In genomic region chr7:1068656-1069055, GRCh38 we compare ENCODE assay signal across 15 cellular contexts. TPM values are rescaled to one million over a fixed set of nuclear protein-coding genes. Genes with fewer than 3 reads are reported as not detected.
DNase-seq lines count a peak whose midpoint lies in the region; ATAC-seq, FAIRE-seq and TF ChIP-seq lines count a peak whose summit lies in the region.
"Had no signal": no experiment of that assay in that cellular context is flagged by ENCODE, and none has a peak within 500 bp of the region (broad histone marks: within the 10 kb centered on the region; RNA-seq: fewer than 3 reads in every experiment).

No MANE protein-coding gene starts in this region.

- H3K9ac ChIP-seq in HepG2 (ENCODE audit: insufficient read depth, low read depth, low read length) (no peak overlapping the region), SK-N-SH (no peak overlapping the region)

- no peaks in the 10 kb centered on the region for H3K27me3 ChIP-seq in HepG2 (ENCODE audit: control insufficient read depth in 1 of 2, insufficient read depth in 2 of 2, low read length in 2 of 2)
- no peaks in the 10 kb centered on the region for H3K27me3 ChIP-seq in right lobe of liver
- no peaks in the 10 kb centered on the region for H3K27me3 ChIP-seq in hepatocyte
- H3K27me3 ChIP-seq in SK-N-SH (ENCODE audit: insufficient read depth) = no peaks in the 10 kb centered on the region
- H3K27me3 ChIP-seq in adrenal gland = no peaks in the 10 kb centered on the region

- CTCF ChIA-PET in HepG2 (lab: Yijun Ruan, JAX; ENCODE audit: low intra/inter-chr PET ratio, low total read pairs) (interaction anchor here (1.5 kb wide), 1 partner anchor 75 kb away, joined by 4 read pairs; no protein-coding TSS in a partner anchor), SK-N-SH (lab: Yijun Ruan, JAX) (interaction anchor here (0.9 to 5.9 kb wide), 4 partner anchors 18 to 160 kb away, joined by 3 to 168 read pairs (median 14); partner anchors contain the start of gene GPR146)

- H3K36me3 Mint-ChIP-seq in progenitor cell of endocrine pancreas (ENCODE audit: insufficient read depth) = peaks cover 3% of the 10 kb centered on the region
- H3K36me3 Mint-ChIP-seq in T-helper 2 cell treated with Interferon-gamma antibody and Interleukin-4, amounts not matched to agents 5 μg/mL and 100 μg/mL, for 36 hours (ENCODE audit: low read depth) = no peaks in the 10 kb centered on the region
- H3K36me3 Mint-ChIP-seq: CD14-positive monocyte; CD8-positive, alpha-beta T cell had no signal

- peaks cover 8% of the 10 kb centered on the region for H3F3A ChIP-seq in SK-N-SH (replicated peaks; ENCODE audit: insufficient read depth)

- no peaks in the 10 kb centered on the region for H3K27me3 Mint-ChIP-seq in progenitor cell of endocrine pancreas
- H3K27me3 Mint-ChIP-seq in T-helper 2 cell treated with Interferon-gamma antibody and Interleukin-4, amounts not matched to agents 5 μg/mL and 100 μg/mL, for 36 hours (ENCODE audit: low read depth) = no peaks in the 10 kb centered on the region

- no peak overlapping the region for H2AFZ ChIP-seq in HepG2 (ENCODE audit: low read length)
- no peak overlapping the region for H2AFZ ChIP-seq in hepatocyte
- H2AFZ ChIP-seq in SK-N-SH (ENCODE audit: low read depth) = no peak overlapping the region

- TF ChIP-seq POLR2A in HepG2 (IDR thresholded peaks at IDR 0.05; ENCODE audit: insufficient read depth in 1 of 2, low read depth in 2 of 2, low read length in 2 of 2) (no peak), right lobe of liver (IDR thresholded peaks at IDR 0.05) (no peak), adrenal gland (IDR thresholded peaks at IDR 0.05) (no peak)

- TF ChIP-seq RAD21 in HepG2 (CRISPR knock-in tag; IDR thresholded peaks at IDR 0.05) = no peak
- TF ChIP-seq RAD21 in SK-N-SH (IDR thresholded peaks at IDR 0.05; ENCODE audit: low read length) = no peak

- H3K4me3 ChIP-seq in HepG2 (replicated peaks in 1 of 3; ENCODE audit: insufficient read depth in 1 of 3, low read depth in 2 of 3, low read length in 3 of 3) (no peak overlapping the region), right lobe of liver (no peak overlapping the region), hepatocyte (no peak overlapping the region), SK-N-SH (ENCODE audit: low read depth in 2 of 2, low read length in 1 of 2) (no peak overlapping the region), adrenal gland (no peak overlapping the region)

- in situ Hi-C loops in HepG2 (cut with HindIII; ENCODE audit: extremely low pct_ligation_motif_present, low pct_unique_long_range_greater_than_20kb) = loop anchor here (5.0 kb wide), 1 partner anchor 76 kb away; no protein-coding TSS in a partner anchor

- H3K4me1 ChIP-seq in HepG2 (ENCODE audit: insufficient read depth, low read length) (peaks cover 34% of the 10 kb centered on the region), right lobe of liver (peaks cover 0 to 6% (median 0%) of the 10 kb centered on the region in 4 donors), hepatocyte (ENCODE audit: insufficient read depth) (peaks cover 10% of the 10 kb centered on the region), SK-N-SH (ENCODE audit: control insufficient read depth in 1 of 2, insufficient read depth in 2 of 2, low read depth in 1 of 2, low read length in 1 of 2) (peaks cover 0 to 9% of the 10 kb centered on the region in 2 experiments; a peak in 1 of 4 replicates), adrenal gland (replicated peaks in 1 of 2) (peaks cover 4 to 5% of the 10 kb centered on the region in 2 donors)

- peak; percentile 39 for FAIRE-seq in HepG2 (lab: Jason Lieb, UNC)

- intact Hi-C loops in HepG2 (cut with micrococcal nuclease; ENCODE audit: unreplicated experiment) = no loop called here
- intact Hi-C loops in right lobe of liver (cut with DNase I) = no loop called here
- intact Hi-C loops in adrenal gland (cut with DNase I) = loop anchor here in 1 of 2 donors (5.0 kb wide), 1 partner anchor 161 kb away; no protein-coding TSS in a partner anchor

- POLR2A ChIA-PET in HepG2 (lab: Yijun Ruan, JAX) (interaction anchor here (0.9 to 1.2 kb wide), 5 partner anchors 24 to 91 kb away, joined by 3 to 8 read pairs (median 3); no protein-coding TSS in a partner anchor), SK-N-SH (lab: Yijun Ruan, JAX) (no interaction called here)

- no peak for ATAC-seq in HepG2
- ATAC-seq in right lobe of liver = no peak
- ATAC-seq: CD8-positive, alpha-beta T cell had no signal

- no peak overlapping the region for H3K4me3 Mint-ChIP-seq in progenitor cell of endocrine pancreas (ENCODE audit: low read depth)
- no peak overlapping the region for H3K4me3 Mint-ChIP-seq in T-helper 2 cell treated with Interferon-gamma antibody and Interleukin-4, amounts not matched to agents 5 μg/mL and 100 μg/mL, for 36 hours
- H3K4me3 Mint-ChIP-seq: CD14-positive monocyte; CD8-positive, alpha-beta T cell had no signal

- TF ChIP-seq CTCF in HepG2 (CRISPR knock-in tag; IDR thresholded peaks at IDR 0.05) (no peak), right lobe of liver (IDR thresholded peaks at IDR 0.05) (no peak), hepatocyte (IDR thresholded peaks at IDR 0.05; ENCODE audit: poor library complexity) (no peak), progenitor cell of endocrine pancreas (IDR thresholded peaks at IDR 0.05; ENCODE audit: unreplicated experiment) (no peak), SK-N-SH (IDR thresholded peaks at IDR 0.05) (no peak), adrenal gland (IDR thresholded peaks at IDR 0.05) (no peak)

- H3K9me3 ChIP-seq in HepG2 (ENCODE audit: low read length) (no peaks in the 10 kb centered on the region), right lobe of liver (no peaks in the 10 kb centered on the region), hepatocyte (ENCODE audit: low read depth) (no peaks in the 10 kb centered on the region), SK-N-SH (no peaks in the 10 kb centered on the region), adrenal gland (replicated peaks in 1 of 3) (no peaks in the 10 kb centered on the region)

- H3K79me2 ChIP-seq in HepG2 (ENCODE audit: insufficient read depth, low read length) = no peaks in the 10 kb centered on the region
- no peaks in the 10 kb centered on the region for H3K79me2 ChIP-seq in hepatocyte
- no peaks in the 10 kb centered on the region for H3K79me2 ChIP-seq in SK-N-SH (ENCODE audit: insufficient read depth)

- H3K36me3 ChIP-seq in HepG2 (replicated peaks in 1 of 2; ENCODE audit: control insufficient read depth in 1 of 2, insufficient read depth in 2 of 2, low read length in 2 of 2) (peaks cover 0 to 4% of the 10 kb centered on the region in 2 experiments; a peak in 2 of 5 replicates), right lobe of liver (no peaks in the 10 kb centered on the region), hepatocyte (replicated peaks; ENCODE audit: insufficient read depth, low read depth) (no peaks in the 10 kb centered on the region), SK-N-SH (replicated peaks in 1 of 2; ENCODE audit: control insufficient read depth in 1 of 2, insufficient read depth in 2 of 2, low read length in 1 of 2) (no peaks in the 10 kb centered on the region), adrenal gland (replicated peaks in 1 of 2) (no peaks in the 10 kb centered on the region)

- BruUV-seq in HepG2 (replicated peaks; lab: Mats Ljungman, UMichigan) = no TSS peak

- no peaks in the 10 kb centered on the region for H3K9me3 Mint-ChIP-seq in progenitor cell of endocrine pancreas (ENCODE audit: low read depth)
- peaks cover 4% of the 10 kb centered on the region for H3K9me3 Mint-ChIP-seq in T-helper 2 cell treated with Interferon-gamma antibody and Interleukin-4, amounts not matched to agents 5 μg/mL and 100 μg/mL, for 36 hours
- H3K9me3 Mint-ChIP-seq: CD8-positive, alpha-beta T cell had no signal

- H3K9me2 ChIP-seq in hepatocyte (replicated peaks; ENCODE audit: insufficient read depth) (no peaks in the 10 kb centered on the region), SK-N-SH (no peaks in the 10 kb centered on the region)

- H3K27ac ChIP-seq in HepG2 (ENCODE audit: extremely low read length, insufficient read depth, low read length) (no peak overlapping the region), right lobe of liver (no peak overlapping the region), hepatocyte (peak overlapping the region; percentile 24), SK-N-SH (ENCODE audit: low read depth in 2 of 2, low read length in 1 of 2) (no peak overlapping the region), adrenal gland (no peak overlapping the region)
- H3K27ac ChIP-seq: 22Rv1 had no signal

- H3K4me2 ChIP-seq in HepG2 (ENCODE audit: low read depth, low read length) (peak overlapping the region; percentile 24; the same call in 1 of the 2 replicates), hepatocyte (no peak overlapping the region), SK-N-SH (no peak overlapping the region)

- H3K27ac Mint-ChIP-seq in progenitor cell of endocrine pancreas = peak overlapping the region; percentile 95
- H3K27ac Mint-ChIP-seq in T-helper 2 cell treated with Interferon-gamma antibody and Interleukin-4, amounts not matched to agents 5 μg/mL and 100 μg/mL, for 36 hours = no peak overlapping the region
- H3K27ac Mint-ChIP-seq: CD14-positive monocyte; CD8-positive, alpha-beta T cell had no signal

- TF ChIP-seq EP300 in HepG2 (IDR thresholded peaks at IDR 0.05; ENCODE audit: low read depth in 2 of 2, low read length in 2 of 2) = no peak
- TF ChIP-seq EP300 in HepG2 (CRISPR knock-in tag; IDR thresholded peaks at IDR 0.05; ENCODE audit: borderline replicate concordance) = no peak
- no peak for TF ChIP-seq EP300 in SK-N-SH (IDR thresholded peaks at IDR 0.05; ENCODE audit: borderline replicate concordance in 1 of 2, low read depth in 1 of 2, low read length in 1 of 2)

- H4K20me1 ChIP-seq in HepG2 (ENCODE audit: insufficient read depth, low read length) = no peaks in the 10 kb centered on the region
- no peaks in the 10 kb centered on the region for H4K20me1 ChIP-seq in hepatocyte (ENCODE audit: insufficient read depth, poor library complexity, severe bottlenecking)
- peaks cover 31% of the 10 kb centered on the region for H4K20me1 ChIP-seq in SK-N-SH (ENCODE audit: insufficient read depth)

- H3K4me1 Mint-ChIP-seq in progenitor cell of endocrine pancreas (ENCODE audit: low read depth) = peaks cover 15% of the 10 kb centered on the region
- H3K4me1 Mint-ChIP-seq in T-helper 2 cell treated with Interferon-gamma antibody and Interleukin-4, amounts not matched to agents 5 μg/mL and 100 μg/mL, for 36 hours (ENCODE audit: low read depth) = peaks cover 5% of the 10 kb centered on the region

- DNase-seq in HepG2 (ENCODE audit: low spot score) = peak; percentile 71
- no peak for DNase-seq in right lobe of liver
- DNase-seq in hepatocyte (ENCODE audit: low spot score) = no peak
- no peak for DNase-seq in progenitor cell of endocrine pancreas (ENCODE audit: low spot score, unreplicated experiment)
- no peak for DNase-seq in T-helper 2 cell treated with Interferon-gamma antibody and Interleukin-4, amounts not matched to agents 5 μg/mL and 100 μg/mL, for 36 hours (ENCODE audit: low spot score)
- no peak for DNase-seq in SK-N-SH
- DNase-seq in adrenal gland = no peak
- DNase-seq: CD8-positive, alpha-beta T cell; COR-L47; DND-41; GDM1; HCEC 1CT; IMR-90 had no signal

- WGBS in HepG2 (ENCODE audit: low lambda C conversion rate) = 43% methylated on average over 12 of the region's 13 CpGs
- WGBS in right lobe of liver (ENCODE audit: insufficient coverage, low coverage, low lambda C conversion rate, missing lambda C conversion rate) = 64% methylated on average over 11 of the region's 13 CpGs
- 52% methylated on average over 13 of the region's 13 CpGs for WGBS in hepatocyte (ENCODE audit: low lambda C conversion rate, missing lambda C conversion rate)
- 95% methylated on average over 13 of the region's 13 CpGs for WGBS in SK-N-SH (ENCODE audit: low lambda C conversion rate)
- WGBS in adrenal gland, 4 donors = 79 to 90% (median 84%) methylated on average over 12 to 13 of the region's 13 CpGs

RNA-seq across cellular contexts. Expression of gene GPER1, which starts 19.3 kb away (rescaled TPM):
- total RNA-seq in HepG2 (2016; rRNA removed; fragmentation: Illumina TruSeq; extraction: Trizol) = 15.2 and 19.7 TPM in 2 replicates
- 11.8 and 14.0 TPM in 2 replicates for total RNA-seq in HepG2 (2016; cell fraction: cytosol; rRNA removed; fragmentation: Illumina TruSeq; extraction: Trizol; ENCODE audit: low read depth)
- 14.3 and 19.8 TPM in 2 replicates for total RNA-seq in HepG2 (2016; cell fraction: insoluble cytoplasmic fraction; rRNA removed; fragmentation: Illumina TruSeq; extraction: Trizol)
- total RNA-seq in HepG2 (2016; cell fraction: membrane; rRNA removed; fragmentation: Illumina TruSeq; extraction: Trizol) = 22.2 and 30.5 TPM in 2 replicates
- 13.6 and 15.7 TPM in 2 replicates for total RNA-seq in HepG2 (2016; cell fraction: nucleus; rRNA removed; fragmentation: Illumina TruSeq; extraction: Trizol)
- polyA plus RNA-seq in HepG2 (2011; rRNA removed) = 12.7 and 16.4 TPM in 2 replicates
- polyA plus RNA-seq in HepG2 (2011; cell fraction: cytosol; rRNA removed) = 14.9 and 19.2 TPM in 2 replicates
- 55.4 and 63.5 TPM in 2 replicates for polyA plus RNA-seq in HepG2 (2011; cell fraction: nucleus; rRNA removed)
- polyA plus RNA-seq in HepG2 (2012) = 10.5 and 10.7 TPM in 2 replicates
- polyA plus RNA-seq in HepG2 (2016; cell fraction: cytosol; fragmentation: Illumina TruSeq; extraction: Trizol; ENCODE audit: low read depth) = 9.9 and 11.3 TPM in 2 replicates
- polyA plus RNA-seq in HepG2 (2016; cell fraction: insoluble cytoplasmic fraction; fragmentation: Illumina TruSeq; extraction: Trizol; ENCODE audit: low read depth) = 17.5 and 21.3 TPM in 2 replicates
- 22.0 and 22.5 TPM in 2 replicates for polyA plus RNA-seq in HepG2 (2016; cell fraction: membrane; fragmentation: Illumina TruSeq; extraction: Trizol; ENCODE audit: low read depth)
- 36.9 and 39.6 TPM in 2 replicates for polyA plus RNA-seq in HepG2 (2016; cell fraction: nucleus; fragmentation: Illumina TruSeq; extraction: Trizol; ENCODE audit: insufficient read depth, low read depth)
- polyA minus RNA-seq in HepG2 (2011; rRNA and poly(A)+ RNA removed; ENCODE audit: low replicate concordance) = 7.5 and 47.4 TPM in 2 replicates
- polyA minus RNA-seq in HepG2 (2011; cell fraction: cytosol; rRNA and poly(A)+ RNA removed) = 11.5 and 13.4 TPM in 2 replicates
- 4.2 and 5.7 TPM in 2 replicates for polyA minus RNA-seq in HepG2 (2011; cell fraction: nucleus; rRNA and poly(A)+ RNA removed)
- 10 to 100 TPM in 4 of 6 experiments, 1 to 10 TPM in 2; 7.0 to 26.4 (median 11.9) TPM for total RNA-seq in right lobe of liver
- total RNA-seq in hepatocyte = 3.6 and 4.5 TPM in 2 replicates
- polyA plus RNA-seq in hepatocyte = 9.1 and 11.1 TPM in 2 replicates
- 0.50 and 0.64 TPM in 2 replicates for total RNA-seq in progenitor cell of endocrine pancreas
- 4.0 and 6.4 TPM in 2 replicates for polyA plus RNA-seq in SK-N-SH (2012; rRNA removed)
- 2.2 and 4.1 TPM in 2 replicates for polyA plus RNA-seq in SK-N-SH (2012; cell fraction: cytosol; rRNA removed)
- 4.3 and 5.5 TPM in 2 replicates for polyA plus RNA-seq in SK-N-SH (2012; cell fraction: nucleus; rRNA removed)
- 10 to 100 TPM in 6 of 8 donors, 1 to 10 TPM in 2; 3.5 to 44.1 (median 22.5) TPM for total RNA-seq in adrenal gland
- 10 to 100 TPM in 1 of 3 donors, 1 to 10 TPM in 2; 1.9 to 22.4 (median 9.1) TPM for polyA plus RNA-seq in adrenal gland

RNA-seq across cellular contexts. Expression of gene GPR146, which starts 24.3 kb away (rescaled TPM):
- total RNA-seq in HepG2 (2016; rRNA removed; fragmentation: Illumina TruSeq; extraction: Trizol) (0.84 and 2.0 TPM in 2 replicates), right lobe of liver (10 to 100 TPM; 13.3 to 45.3 (median 22.8) TPM), hepatocyte (5.2 and 6.5 TPM in 2 replicates), progenitor cell of endocrine pancreas (1.6 and 1.9 TPM in 2 replicates), adrenal gland (10 to 100 TPM in 4 of 8 donors, 1 to 10 TPM in 4; 2.8 to 17.3 (median 9.9) TPM)
- 0.91 and 1.1 TPM in 2 replicates for total RNA-seq in HepG2 (2016; cell fraction: cytosol; rRNA removed; fragmentation: Illumina TruSeq; extraction: Trizol; ENCODE audit: low read depth)
- 0.89 and 1.2 TPM in 2 replicates for total RNA-seq in HepG2 (2016; cell fraction: insoluble cytoplasmic fraction; rRNA removed; fragmentation: Illumina TruSeq; extraction: Trizol)
- total RNA-seq in HepG2 (2016; cell fraction: membrane; rRNA removed; fragmentation: Illumina TruSeq; extraction: Trizol) = 1.9 and 2.7 TPM in 2 replicates
- 1.1 and 3.4 TPM in 2 replicates for total RNA-seq in HepG2 (2016; cell fraction: nucleus; rRNA removed; fragmentation: Illumina TruSeq; extraction: Trizol)
- polyA plus RNA-seq in HepG2 (2011; rRNA removed) (15.9 and 17.2 TPM in 2 replicates), hepatocyte (2.1 and 2.6 TPM in 2 replicates), SK-N-SH (2012; rRNA removed) (1.4 and 2.0 TPM in 2 replicates), adrenal gland (10 to 100 TPM in 1 of 3 donors, 1 to 10 TPM in 1, under 1 TPM in 1; 0.90 to 14.2 (median 7.9) TPM)
- 11.4 and 22.4 TPM in 2 replicates for polyA plus RNA-seq in HepG2 (2011; cell fraction: cytosol; rRNA removed)
- polyA plus RNA-seq in HepG2 (2011; cell fraction: nucleus; rRNA removed) = 18.2 and 25.0 TPM in 2 replicates
- 4.5 and 5.3 TPM in 2 replicates for polyA plus RNA-seq in HepG2 (2012)
- polyA plus RNA-seq in HepG2 (2016; cell fraction: cytosol; fragmentation: Illumina TruSeq; extraction: Trizol; ENCODE audit: low read depth) = 2.1 and 2.2 TPM in 2 replicates
- 0.78 and 1.3 TPM in 2 replicates for polyA plus RNA-seq in HepG2 (2016; cell fraction: insoluble cytoplasmic fraction; fragmentation: Illumina TruSeq; extraction: Trizol; ENCODE audit: low read depth)
- 2.3 and 3.4 TPM in 2 replicates for polyA plus RNA-seq in HepG2 (2016; cell fraction: membrane; fragmentation: Illumina TruSeq; extraction: Trizol; ENCODE audit: low read depth)
- 2.2 and 2.5 TPM in 2 replicates for polyA plus RNA-seq in HepG2 (2016; cell fraction: nucleus; fragmentation: Illumina TruSeq; extraction: Trizol; ENCODE audit: insufficient read depth, low read depth)
- polyA minus RNA-seq in HepG2 (2011; rRNA and poly(A)+ RNA removed; ENCODE audit: low replicate concordance) = 0.87 and 47.8 TPM in 2 replicates
- polyA minus RNA-seq in HepG2 (2011; cell fraction: cytosol; rRNA and poly(A)+ RNA removed) = 6.9 and 9.1 TPM in 2 replicates
- 9.3 and 14.0 TPM in 2 replicates for polyA minus RNA-seq in HepG2 (2011; cell fraction: nucleus; rRNA and poly(A)+ RNA removed)
- 0.95 and 1.3 TPM in 2 replicates for polyA plus RNA-seq in SK-N-SH (2012; cell fraction: cytosol; rRNA removed)
- polyA plus RNA-seq in SK-N-SH (2012; cell fraction: nucleus; rRNA removed) = 1.5 and 2.0 TPM in 2 replicates
